Comparison of ENCODE assay signal across 15 cellular contexts in the genomic region with DNA sequence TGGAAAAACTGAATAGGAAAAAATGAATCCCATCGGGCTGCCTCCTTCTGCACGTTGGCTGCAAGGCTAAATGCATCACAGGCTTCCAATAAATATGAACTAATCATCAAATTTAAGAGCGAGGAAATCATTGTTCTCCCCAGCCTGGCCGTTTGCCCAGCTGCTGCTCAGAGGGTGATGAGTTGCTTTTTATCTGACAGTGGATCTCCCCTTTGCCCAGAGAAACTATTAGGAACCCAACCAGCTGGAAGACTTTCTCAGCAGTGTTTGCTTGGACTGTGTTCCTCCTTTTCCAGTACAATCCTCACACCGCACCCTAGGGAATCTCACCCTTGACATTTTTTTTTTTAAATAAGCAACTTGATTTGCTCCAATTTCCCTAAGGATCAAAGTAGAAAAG.
DNase-seq lines count a peak whose midpoint lies in the region; ATAC-seq and TF ChIP-seq lines count a peak whose summit lies in the region.
"Had no signal": no experiment of that assay in that cellular context is flagged by ENCODE, and none has a peak within 500 bp of the region (broad histone marks: within the 10 kb centered on the region; RNA-seq: fewer than 3 reads in every experiment).

No MANE protein-coding gene starts in this region.

- ATAC-seq in SK-N-SH treated with all-trans-retinoic acid at 6 μM for 48 hours (peak; percentile 79), HG02852 (IDR thresholded peaks at IDR 0.05; ENCODE audit: unreplicated experiment) (no peak)
- ATAC-seq: left colon had no signal

- H3K27ac ChIP-seq in colonic mucosa, result no peak overlapping the region
- H3K27ac ChIP-seq: BLaER1 treated with 17β-estradiol and CSF1 and Interleukin-3, amounts not matched to agents 10 nM and 100 nM; HL-60 had no signal

- no peak overlapping the region for H3K9ac ChIP-seq in colonic mucosa (ENCODE audit: low read depth in 2 of 2, low read length in 2 of 2)
- H3K9ac ChIP-seq: BLaER1 treated with 17β-estradiol and CSF1 and Interleukin-3, amounts not matched to agents 10 nM and 100 nM had no signal

- H3K27me3 ChIP-seq in BE2C, result no peaks in the 10 kb centered on the region
- no peaks in the 10 kb centered on the region for H3K27me3 ChIP-seq in colonic mucosa
- H3K27me3 ChIP-seq: BLaER1 treated with 17β-estradiol and CSF1 and Interleukin-3, amounts not matched to agents 10 nM and 100 nM had no signal

- no peak overlapping the region for H3K4me3 ChIP-seq in BE2C (ENCODE audit: low read depth, low read length)
- H3K4me3 ChIP-seq in colonic mucosa, result no peak overlapping the region
- H3K4me3 ChIP-seq: BLaER1 treated with 17β-estradiol and CSF1 and Interleukin-3, amounts not matched to agents 10 nM and 100 nM; smooth muscle cell had no signal

- H3K9me3 ChIP-seq in BE2C (no peaks in the 10 kb centered on the region), colonic mucosa (no peaks in the 10 kb centered on the region)

- TF ChIP-seq CTCF in BE2C (IDR thresholded peaks at IDR 0.05; ENCODE audit: low read depth, low read length), result no peak
- TF ChIP-seq CTCF in colonic mucosa (IDR thresholded peaks at IDR 0.05), result no peak

- H3K36me3 ChIP-seq in BE2C (no peaks in the 10 kb centered on the region; the same call in 1 of the 2 replicates), colonic mucosa (no peaks in the 10 kb centered on the region)
- H3K36me3 ChIP-seq: BLaER1 treated with 17β-estradiol and CSF1 and Interleukin-3, amounts not matched to agents 10 nM and 100 nM had no signal

- DNase-seq in BE2C, result peak; percentile 70
- DNase-seq in NCI-H1436 (lab: John Stamatoyannopoulos, UW), result peak; percentile 63
- DNase-seq in kidney glomerular epithelial cell (lab: John Stamatoyannopoulos, UW), result peak; percentile 22
- DNase-seq in NCI-H510A (lab: John Stamatoyannopoulos, UW), result no peak
- no peak for DNase-seq in colonic mucosa
- DNase-seq in CD1c-positive myeloid dendritic cell (ENCODE audit: extremely low spot score), result no peak
- DNase-seq: activated CD4-positive, CD25-positive, alpha-beta regulatory T cell; activated naive CD4-positive, alpha-beta T cell treated with Interleukin-2 at 50 U/mL for 16 hours; endodermal cell; left colon had no signal

- intact Hi-C loops in colonic mucosa (cut with DNase I), result loop anchor here (5.0 kb wide), 1 partner anchor 67 kb away; no protein-coding TSS in a partner anchor

- H3K4me1 ChIP-seq in BE2C (peaks cover 33% of the 10 kb centered on the region), colonic mucosa (no peaks in the 10 kb centered on the region)
- H3K4me1 ChIP-seq: BLaER1 treated with 17β-estradiol and CSF1 and Interleukin-3, amounts not matched to agents 10 nM and 100 nM had no signal

TF ChIP-seq in SK-N-SH treated with all-trans-retinoic acid at 6 μM for 48 hours, 23 proteins besides CTCF, POLR2A, EP300 and RAD21:
- TF ChIP-seq CSRNP3 (CRISPR knock-in tag; IDR thresholded peaks at IDR 0.05), result no peak
- TF ChIP-seq TCF4 (CRISPR knock-in tag; IDR thresholded peaks at IDR 0.05; ENCODE audit: borderline replicate concordance), result peak; percentile 18; the same call in 1 of the 2 replicates
- TF ChIP-seq, protein P1, sequence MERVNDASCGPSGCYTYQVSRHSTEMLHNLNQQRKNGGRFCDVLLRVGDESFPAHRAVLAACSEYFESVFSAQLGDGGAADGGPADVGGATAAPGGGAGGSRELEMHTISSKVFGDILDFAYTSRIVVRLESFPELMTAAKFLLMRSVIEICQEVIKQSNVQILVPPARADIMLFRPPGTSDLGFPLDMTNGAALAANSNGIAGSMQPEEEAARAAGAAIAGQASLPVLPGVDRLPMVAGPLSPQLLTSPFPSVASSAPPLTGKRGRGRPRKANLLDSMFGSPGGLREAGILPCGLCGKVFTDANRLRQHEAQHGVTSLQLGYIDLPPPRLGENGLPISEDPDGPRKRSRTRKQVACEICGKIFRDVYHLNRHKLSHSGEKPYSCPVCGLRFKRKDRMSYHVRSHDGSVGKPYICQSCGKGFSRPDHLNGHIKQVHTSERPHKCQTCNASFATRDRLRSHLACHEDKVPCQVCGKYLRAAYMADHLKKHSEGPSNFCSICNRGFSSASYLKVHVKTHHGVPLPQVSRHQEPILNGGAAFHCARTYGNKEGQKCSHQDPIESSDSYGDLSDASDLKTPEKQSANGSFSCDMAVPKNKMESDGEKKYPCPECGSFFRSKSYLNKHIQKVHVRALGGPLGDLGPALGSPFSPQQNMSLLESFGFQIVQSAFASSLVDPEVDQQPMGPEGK (CRISPR knock-in tag; IDR thresholded peaks at IDR 0.05; ENCODE audit: borderline replicate concordance), result 0 out of 2 replicates have a peak, but pooled peaks have one; percentile 28
- peak; percentile 69 for TF ChIP-seq ISL1 (CRISPR knock-in tag; IDR thresholded peaks at IDR 0.05)
- TF ChIP-seq TSHZ2 (CRISPR knock-in tag; IDR thresholded peaks at IDR 0.05), result no peak
- TF ChIP-seq PPARA (CRISPR knock-in tag; IDR thresholded peaks at IDR 0.05; ENCODE audit: borderline replicate concordance), result no peak
- no peak for TF ChIP-seq ESRRG (CRISPR knock-in tag; IDR thresholded peaks at IDR 0.05)
- TF ChIP-seq GLIS3 (CRISPR knock-in tag; IDR thresholded peaks at IDR 0.05), result 0 out of 2 replicates have a peak, but pooled peaks have one; percentile 31
- TF ChIP-seq ZFP3 (CRISPR knock-in tag; IDR thresholded peaks at IDR 0.05), result peak; percentile 71; the same call in 1 of the 2 replicates
- TF ChIP-seq ZNF70 (CRISPR knock-in tag; IDR thresholded peaks at IDR 0.05), result peak; percentile 69
- TF ChIP-seq OSR1 (CRISPR knock-in tag; IDR thresholded peaks at IDR 0.05), result no peak

Comparison
In these comparisons a context has a peak if more than half of its experiments do, and no peak if none do; other contexts are left out.
1. DNase-seq: peak in BE2C (single experiment), NCI-H1436 (single experiment) and kidney glomerular epithelial cell (single experiment); none in NCI-H510A (single experiment), colonic mucosa (single experiment) and CD1c-positive myeloid dendritic cell (single experiment).